1 cellular context compared by ENCODE assay signal in genomic region chr7:14001139-14001538, GRCh38.
TF ChIP-seq lines count a peak whose summit lies in the region.

No MANE protein-coding gene starts in this region.

TF ChIP-seq in K562, 482 proteins besides CTCF, POLR2A, EP300 and RAD21 (continued from another document and continues in another):
- 0 out of 2 replicates have a peak, but pooled peaks have one; percentile 55 for TF ChIP-seq ZNF395 (CRISPR knock-in tag; IDR thresholded peaks at IDR 0.05)
- no peak for TF ChIP-seq HCFC1 (IDR thresholded peaks at IDR 0.05; ENCODE audit: low read depth, low read length)
- TF ChIP-seq E2F8 (IDR thresholded peaks at IDR 0.05; ENCODE audit: low read depth, partially characterized antibody), result no peak
- TF ChIP-seq POLR3G (IDR thresholded peaks at IDR 0.05; ENCODE audit: extremely low read depth, insufficient read length, insufficient replicate concordance), result no peak
- no peak for TF ChIP-seq NFIC (IDR thresholded peaks at IDR 0.05)
- peak; percentile 78; the same call in 1 of the 2 replicates for TF ChIP-seq ILK (tag; IDR thresholded peaks at IDR 0.05; ENCODE audit: borderline replicate concordance, low read depth)
- TF ChIP-seq DNMT1 (IDR thresholded peaks at IDR 0.05), result no peak
- TF ChIP-seq POLR2AphosphoS2 (IDR thresholded peaks at IDR 0.05; ENCODE audit: low read length), result no peak
- no peak for TF ChIP-seq BHLHE40 (IDR thresholded peaks at IDR 0.05; ENCODE audit: low read length)
- TF ChIP-seq RBM34 (IDR thresholded peaks at IDR 0.05; ENCODE audit: borderline replicate concordance, insufficient read depth, low read length), result no peak
- TF ChIP-seq ZNF780A (CRISPR knock-in tag; IDR thresholded peaks at IDR 0.05), result 0 out of 2 replicates have a peak, but pooled peaks have one; percentile 42
- no peak for TF ChIP-seq ZFPM2 (CRISPR knock-in tag; IDR thresholded peaks at IDR 0.05)
- TF ChIP-seq POLR3A (IDR thresholded peaks at IDR 0.05; ENCODE audit: borderline replicate concordance, extremely low read depth, insufficient read depth, insufficient read length), result no peak
- TF ChIP-seq ZBTB17 (CRISPR knock-in tag; IDR thresholded peaks at IDR 0.05), result peak; percentile 72; the same call in 1 of the 2 replicates
- TF ChIP-seq HMG20B (CRISPR knock-in tag; IDR thresholded peaks at IDR 0.05), result no peak
- no peak for TF ChIP-seq ZBTB1 (CRISPR knock-in tag; IDR thresholded peaks at IDR 0.05; ENCODE audit: borderline replicate concordance, low read depth)
- 0 out of 6 replicates have a peak, but pooled peaks of 1 of the 3 experiments have one; percentile 39 for TF ChIP-seq ZBTB11 (CRISPR knock-in tag; IDR thresholded peaks at IDR 0.05)
- no peak for TF ChIP-seq ZC3H8 (IDR thresholded peaks at IDR 0.05)
- TF ChIP-seq ZNF232 (CRISPR knock-in tag; IDR thresholded peaks at IDR 0.05), result no peak
- TF ChIP-seq CREB5 (CRISPR knock-in tag; IDR thresholded peaks at IDR 0.05), result peak; percentile 73; the same call in 1 of the 2 replicates
- TF ChIP-seq ILF3 (IDR thresholded peaks at IDR 0.05; ENCODE audit: borderline replicate concordance), result no peak
- TF ChIP-seq FOXA3 (CRISPR knock-in tag; conservative IDR thresholded peaks at IDR 0.05 in 1 of 2, IDR thresholded peaks at IDR 0.05 in 1 of 2), result no peak
- TF ChIP-seq TFAP4 (CRISPR knock-in tag; IDR thresholded peaks at IDR 0.05; ENCODE audit: borderline replicate concordance), result no peak
- TF ChIP-seq PHB (CRISPR knock-in tag; IDR thresholded peaks at IDR 0.05), result no peak
- no peak for TF ChIP-seq ZBTB5 (IDR thresholded peaks at IDR 0.05)
- TF ChIP-seq HSF4 (CRISPR knock-in tag; IDR thresholded peaks at IDR 0.05; ENCODE audit: borderline replicate concordance), result peak; percentile 88; the same call in 1 of the 2 replicates
- TF ChIP-seq ZNF583 (CRISPR knock-in tag; IDR thresholded peaks at IDR 0.05), result peak; percentile 91
- TF ChIP-seq TRIM25 (IDR thresholded peaks at IDR 0.05; ENCODE audit: borderline replicate concordance), result no peak
- no peak for TF ChIP-seq CEBPG (CRISPR knock-in tag; IDR thresholded peaks at IDR 0.05)
- no peak for TF ChIP-seq CEBPG (tag; conservative IDR thresholded peaks at IDR 0.05 in 1 of 2, IDR thresholded peaks at IDR 0.05 in 1 of 2)
- peak; percentile 97 for TF ChIP-seq DMBX1 (CRISPR knock-in tag; IDR thresholded peaks at IDR 0.05; ENCODE audit: borderline replicate concordance)
- no peak for TF ChIP-seq SNRNP70 (optimal IDR thresholded peaks at IDR 0.05; ENCODE audit: low read depth, low read length)
- no peak for TF ChIP-seq ZBTB49 (CRISPR knock-in tag; IDR thresholded peaks at IDR 0.05; ENCODE audit: borderline replicate concordance)
- TF ChIP-seq HMBOX1 (IDR thresholded peaks at IDR 0.05), result no peak
- TF ChIP-seq ZNF609 (CRISPR knock-in tag; IDR thresholded peaks at IDR 0.05; ENCODE audit: borderline replicate concordance), result no peak
